25 cellular contexts compared by ENCODE assay signal in genomic region chr14:87690076-87690661, GRCh38.
DNase-seq lines count a peak whose midpoint lies in the region; TF ChIP-seq lines count a peak whose summit lies in the region.
"Had no signal": no experiment of that assay in that cellular context is flagged by ENCODE, and none has a peak within 500 bp of the region (broad histone marks: within the 10 kb centered on the region; RNA-seq: fewer than 3 reads in every experiment).

No MANE protein-coding gene starts in this region.

- DNase-seq in cardiac muscle cell (ENCODE audit: low read depth in 1 of 2, low spot score in 1 of 2) (peak in 1 of 2 donors; percentile 44), right atrium auricular region (ENCODE audit: low spot score) (no peak), NCI-H82 treated with DMSO at 0.1 percent for 48 hours (lab: John Stamatoyannopoulos, UW; ENCODE audit: unreplicated experiment) (peak; percentile 67), iPS-NIHi7 (ENCODE audit: extremely low spot score) (peak; percentile 47), nephron progenitor cell (no peak), smooth muscle cell (lab: John Stamatoyannopoulos, UW; ENCODE audit: unreplicated experiment) (no peak), MV-4-11 (lab: John Stamatoyannopoulos, UW) (no peak), dermis blood vessel endothelial cell (no peak)
- DNase-seq: activated CD4-positive, alpha-beta memory T cell treated with anti-CD3 and anti-CD28 coated beads for 36 hours; activated CD8-positive, alpha-beta memory T cell treated with anti-CD3 and anti-CD28 coated beads, Interleukin-2, amount 50 U/mL, for 4 hours; CD8-positive, alpha-beta T cell; effector CD4-positive, alpha-beta T cell; NCI-H1436; NCI-H2081 treated with DMSO at 0.1 percent for 48 hours; psoas muscle had no signal

- H3K27ac Mint-ChIP-seq in nephron progenitor cell = no peak overlapping the region
- H3K27ac Mint-ChIP-seq: activated CD4-positive, alpha-beta memory T cell treated with anti-CD3 and anti-CD28 coated beads for 36 hours; activated naive CD4-positive, alpha-beta T cell treated with anti-CD3 and anti-CD28 coated beads, Interleukin-2, amount 50 U/mL, for 24 hours; activated T-helper 17 cell treated with anti-CD3 and anti-CD28 coated beads, Interleukin-2, amount 50 U/mL, for 72 hours; B cell; CD8-positive, alpha-beta T cell; stimulated activated naive CD8-positive, alpha-beta T cell treated with anti-CD3 and anti-CD28 coated beads, Interleukin-15, Interleukin-2, amounts not matched to agents 100 ng/mL and 50 ng/mL, for 24 hours had no signal

- no peaks in the 10 kb centered on the region for H3F3A ChIP-seq in smooth muscle cell (ENCODE audit: low read depth)

- TF ChIP-seq CTCF in cardiac muscle cell (IDR thresholded peaks at IDR 0.05; ENCODE audit: low read depth, low read length) (no peak), right atrium auricular region (IDR thresholded peaks at IDR 0.05) (no peak), nephron progenitor cell (IDR thresholded peaks at IDR 0.05) (no peak), smooth muscle cell (IDR thresholded peaks at IDR 0.05; ENCODE audit: borderline replicate concordance, insufficient read depth, poor library complexity, severe bottlenecking) (no peak)

- peak overlapping the region; percentile 74 for H3K27ac ChIP-seq in cardiac muscle cell
- H3K27ac ChIP-seq in right atrium auricular region = no peak overlapping the region
- H3K27ac ChIP-seq in smooth muscle cell (ENCODE audit: low read depth) = no peak overlapping the region
- H3K27ac ChIP-seq: breast epithelium, epithelial cell of prostate, KMS-11, psoas muscle, skin epidermis, thoracic aorta, vagina had no signal

- H2AFZ ChIP-seq in smooth muscle cell (ENCODE audit: low read depth) = no peak overlapping the region

- WGBS in smooth muscle cell (ENCODE audit: low lambda C conversion rate) = 54% methylated on average over 6 of the region's 6 CpGs

- H3K79me2 ChIP-seq in smooth muscle cell (ENCODE audit: low read depth) = no peaks in the 10 kb centered on the region

- H4K20me1 ChIP-seq in smooth muscle cell (ENCODE audit: low read depth) = no peaks in the 10 kb centered on the region

- H3K4me1 ChIP-seq in cardiac muscle cell (ENCODE audit: low read depth) (peaks cover 38% of the 10 kb centered on the region), right atrium auricular region (no peaks in the 10 kb centered on the region), smooth muscle cell (ENCODE audit: low read depth) (no peaks in the 10 kb centered on the region)
- H3K4me1 ChIP-seq: breast epithelium, psoas muscle, vagina had no signal

- H3K27me3 ChIP-seq in cardiac muscle cell (no peaks in the 10 kb centered on the region), right atrium auricular region (no peaks in the 10 kb centered on the region), smooth muscle cell (ENCODE audit: low read depth) (no peaks in the 10 kb centered on the region)
- H3K27me3 ChIP-seq: breast epithelium, vagina had no signal

- H3K9me3 Mint-ChIP-seq in nephron progenitor cell = no peaks in the 10 kb centered on the region
- H3K9me3 Mint-ChIP-seq: activated CD4-positive, alpha-beta memory T cell treated with anti-CD3 and anti-CD28 coated beads for 36 hours; activated naive CD4-positive, alpha-beta T cell treated with anti-CD3 and anti-CD28 coated beads, Interleukin-2, amount 50 U/mL, for 24 hours; activated T-helper 17 cell treated with anti-CD3 and anti-CD28 coated beads, Interleukin-2, amount 50 U/mL, for 72 hours; CD8-positive, alpha-beta T cell; stimulated activated naive CD8-positive, alpha-beta T cell treated with anti-CD3 and anti-CD28 coated beads, Interleukin-15, Interleukin-2, amounts not matched to agents 100 ng/mL and 50 ng/mL, for 24 hours had no signal

- no peak overlapping the region for H3K9ac ChIP-seq in smooth muscle cell (ENCODE audit: low read depth)
- H3K9ac ChIP-seq: KMS-11 had no signal

- H3K36me3 Mint-ChIP-seq in nephron progenitor cell (ENCODE audit: low read depth) = no peaks in the 10 kb centered on the region
- H3K36me3 Mint-ChIP-seq: activated CD4-positive, alpha-beta memory T cell treated with anti-CD3 and anti-CD28 coated beads for 36 hours; activated naive CD4-positive, alpha-beta T cell treated with anti-CD3 and anti-CD28 coated beads, Interleukin-2, amount 50 U/mL, for 24 hours; CD8-positive, alpha-beta T cell had no signal

- H3K4me3 ChIP-seq in cardiac muscle cell (no peak overlapping the region), right atrium auricular region (no peak overlapping the region), smooth muscle cell (no peak overlapping the region)
- H3K4me3 ChIP-seq: breast epithelium, psoas muscle, skin epidermis, thoracic aorta, vagina had no signal

- no peak overlapping the region for H3K4me3 Mint-ChIP-seq in nephron progenitor cell
- H3K4me3 Mint-ChIP-seq: activated CD4-positive, alpha-beta memory T cell treated with anti-CD3 and anti-CD28 coated beads for 36 hours; activated naive CD4-positive, alpha-beta T cell treated with anti-CD3 and anti-CD28 coated beads, Interleukin-2, amount 50 U/mL, for 24 hours; activated T-helper 17 cell treated with anti-CD3 and anti-CD28 coated beads, Interleukin-2, amount 50 U/mL, for 72 hours; B cell; CD8-positive, alpha-beta T cell; stimulated activated naive CD8-positive, alpha-beta T cell treated with anti-CD3 and anti-CD28 coated beads, Interleukin-15, Interleukin-2, amounts not matched to agents 100 ng/mL and 50 ng/mL, for 24 hours had no signal

- H3K9me3 ChIP-seq in cardiac muscle cell (ENCODE audit: low read depth) = no peaks in the 10 kb centered on the region
- H3K9me3 ChIP-seq in right atrium auricular region = no peaks in the 10 kb centered on the region
- no peaks in the 10 kb centered on the region for H3K9me3 ChIP-seq in smooth muscle cell (replicated peaks; ENCODE audit: low read depth)
- H3K9me3 ChIP-seq: breast epithelium, psoas muscle, thoracic aorta, vagina had no signal

- H3K4me1 Mint-ChIP-seq in nephron progenitor cell = peaks cover 25% of the 10 kb centered on the region
- H3K4me1 Mint-ChIP-seq: activated naive CD4-positive, alpha-beta T cell treated with anti-CD3 and anti-CD28 coated beads, Interleukin-2, amount 50 U/mL, for 24 hours; activated T-helper 17 cell treated with anti-CD3 and anti-CD28 coated beads, Interleukin-2, amount 50 U/mL, for 72 hours; B cell had no signal

- peaks cover 7% of the 10 kb centered on the region for H3K27me3 Mint-ChIP-seq in nephron progenitor cell (ENCODE audit: low read depth, poor library complexity)
- H3K27me3 Mint-ChIP-seq: activated CD4-positive, alpha-beta memory T cell treated with anti-CD3 and anti-CD28 coated beads for 36 hours; activated naive CD4-positive, alpha-beta T cell treated with anti-CD3 and anti-CD28 coated beads, Interleukin-2, amount 50 U/mL, for 24 hours; B cell had no signal

- H3K36me3 ChIP-seq in cardiac muscle cell (no peaks in the 10 kb centered on the region), right atrium auricular region (no peaks in the 10 kb centered on the region), smooth muscle cell (ENCODE audit: low read depth) (no peaks in the 10 kb centered on the region)
- H3K36me3 ChIP-seq: breast epithelium, thoracic aorta, vagina had no signal

- H3K4me2 ChIP-seq in smooth muscle cell = no peak overlapping the region
- H3K4me2 ChIP-seq: KMS-11 had no signal

Comparison
In these comparisons a context has a peak if more than half of its experiments do, and no peak if none do; other contexts are left out.
1. DNase-seq: peak in NCI-H82 treated with DMSO at 0.1 percent for 48 hours (single experiment) and iPS-NIHi7 (single experiment); none in right atrium auricular region (single experiment), nephron progenitor cell (single experiment), smooth muscle cell (single experiment), MV-4-11 (single experiment) and dermis blood vessel endothelial cell (single experiment).